In the genomic region with DNA sequence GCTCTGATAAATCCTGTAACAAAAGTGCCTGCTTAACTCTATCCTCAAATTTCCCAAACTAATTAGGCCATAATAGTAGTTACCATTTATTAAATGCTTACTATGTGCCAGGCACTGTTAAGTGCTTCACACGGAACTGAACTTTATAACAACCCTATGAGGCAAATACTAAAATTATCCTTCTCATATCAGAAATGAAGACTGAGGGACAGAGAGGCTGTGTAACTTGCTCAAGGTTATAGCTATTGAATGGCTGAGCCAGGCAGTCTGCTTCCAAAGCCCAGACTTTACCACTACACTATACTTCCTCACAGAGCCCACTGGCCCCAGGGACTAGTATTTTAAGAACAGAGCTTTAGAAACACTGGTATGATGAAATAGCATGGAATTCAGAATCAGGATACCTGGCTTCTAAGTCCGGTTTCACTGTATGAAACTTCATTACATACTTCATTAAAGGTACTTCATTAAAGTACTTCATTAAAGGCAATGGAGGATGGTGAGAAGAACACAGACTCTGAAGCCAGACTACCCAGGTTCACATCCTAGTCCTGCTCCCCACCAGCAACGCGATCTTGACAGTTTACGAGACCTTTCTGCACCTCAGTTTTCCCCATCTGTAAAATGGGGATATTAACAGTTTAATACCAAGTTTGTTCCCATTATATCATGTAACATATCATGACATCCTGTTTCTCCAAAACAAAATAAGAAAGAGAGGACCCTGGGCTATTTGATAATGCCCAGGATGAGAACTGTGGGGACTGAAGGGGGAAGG, we compare ENCODE assay signal across 12 cellular contexts. TPM values are rescaled to one million over a fixed set of nuclear protein-coding genes. Genes with fewer than 3 reads are reported as not detected.
A peak's percentile ranks its signal among the peaks of the same experiment; 100 is the strongest.
DNase-seq lines count a peak whose midpoint lies in the region; ATAC-seq lines count a peak whose summit lies in the region.
"Had no signal": no experiment of that assay in that cellular context is flagged by ENCODE, and none has a peak within 500 bp of the region (broad histone marks: within the 10 kb centered on the region; RNA-seq: fewer than 3 reads in every experiment).

No MANE protein-coding gene starts in this region.

- H3K9me3 ChIP-seq in aorta (ENCODE audit: control insufficient read depth, low read length) = no peaks in the 10 kb centered on the region

- intact Hi-C loops in activated CD4-positive, alpha-beta memory T cell treated with anti-CD3 and anti-CD28 coated beads for 36 hours (cut with micrococcal nuclease) = no loop called here
- intact Hi-C loops in left cardiac atrium (cut with DNase I) (no loop called here), aorta (cut with DNase I) (no loop called here)

- H3K27me3 ChIP-seq in aorta (ENCODE audit: control insufficient read depth in 1 of 2, insufficient read depth in 2 of 2, low read length in 1 of 2) = no peaks in the 10 kb centered on the region

- POLR2A ChIA-PET in activated CD4-positive, alpha-beta memory T cell treated with anti-CD3 and anti-CD28 coated beads for 36 hours (lab: Charles Lee) = interaction anchor here (0.6 to 1.1 kb wide), 2 partner anchors 18 to 322 kb away, joined by 3 to 4 read pairs; no protein-coding TSS in a partner anchor

- WGBS in aorta, 2 donors = 61 to 63% methylated on average over 5 of the region's 5 CpGs

- DNase-seq in activated CD8-positive, alpha-beta memory T cell treated with anti-CD3 and anti-CD28 coated beads, Interleukin-2, amount 10 ng/mL, durations not matched to agents 7 days and 5 days = no peak
- no peak for DNase-seq in activated CD8-positive, alpha-beta memory T cell treated with anti-CD3 and anti-CD28 coated beads, Interleukin-2, amount 50 U/mL, for 48 hours
- DNase-seq in activated CD4-positive, alpha-beta memory T cell treated with anti-CD3 and anti-CD28 coated beads for 36 hours = no peak
- peak; percentile 14 for DNase-seq in left cardiac atrium
- DNase-seq in stimulated activated naive CD8-positive, alpha-beta T cell treated with anti-CD3 and anti-CD28 coated beads, Interleukin-15, amount 100 ng/mL, for 72 hours = no peak
- no peak for DNase-seq in COLO668 (lab: John Stamatoyannopoulos, UW; ENCODE audit: unreplicated experiment)
- no peak for DNase-seq in aorta
- DNase-seq in amniotic stem cell (lab: John Stamatoyannopoulos, UW) = no peak
- DNase-seq: DND-41, NCI-H2081 treated with DMSO at 0.1 percent for 48 hours had no signal

- H3K27ac Mint-ChIP-seq in activated CD8-positive, alpha-beta memory T cell treated with anti-CD3 and anti-CD28 coated beads, Interleukin-2, amount 10 ng/mL, durations not matched to agents 7 days and 5 days = peak overlapping the region; percentile 59
- peak overlapping the region; percentile 88 for H3K27ac Mint-ChIP-seq in activated CD4-positive, alpha-beta memory T cell treated with anti-CD3 and anti-CD28 coated beads for 36 hours
- H3K27ac Mint-ChIP-seq in stimulated activated naive CD8-positive, alpha-beta T cell treated with anti-CD3 and anti-CD28 coated beads, Interleukin-15, amount 100 ng/mL, for 72 hours = peak overlapping the region; percentile 47 to 87

- peaks cover 62% of the 10 kb centered on the region for H3K4me1 Mint-ChIP-seq in activated CD8-positive, alpha-beta memory T cell treated with anti-CD3 and anti-CD28 coated beads, Interleukin-2, amount 10 ng/mL, durations not matched to agents 7 days and 5 days
- peaks cover 84% of the 10 kb centered on the region for H3K4me1 Mint-ChIP-seq in activated CD4-positive, alpha-beta memory T cell treated with anti-CD3 and anti-CD28 coated beads for 36 hours (ENCODE audit: low read depth)
- H3K4me1 Mint-ChIP-seq in stimulated activated naive CD8-positive, alpha-beta T cell treated with anti-CD3 and anti-CD28 coated beads, Interleukin-15, amount 100 ng/mL, for 72 hours = peaks cover 84% of the 10 kb centered on the region

- no peaks in the 10 kb centered on the region for H3K9me3 Mint-ChIP-seq in activated CD8-positive, alpha-beta memory T cell treated with anti-CD3 and anti-CD28 coated beads, Interleukin-2, amount 10 ng/mL, durations not matched to agents 7 days and 5 days (ENCODE audit: low read depth)
- H3K9me3 Mint-ChIP-seq in activated CD4-positive, alpha-beta memory T cell treated with anti-CD3 and anti-CD28 coated beads for 36 hours = no peaks in the 10 kb centered on the region
- no peaks in the 10 kb centered on the region for H3K9me3 Mint-ChIP-seq in stimulated activated naive CD8-positive, alpha-beta T cell treated with anti-CD3 and anti-CD28 coated beads, Interleukin-15, amount 100 ng/mL, for 72 hours

- H3K36me3 Mint-ChIP-seq in activated CD8-positive, alpha-beta memory T cell treated with anti-CD3 and anti-CD28 coated beads, Interleukin-2, amount 10 ng/mL, durations not matched to agents 7 days and 5 days = peaks cover 20% of the 10 kb centered on the region
- peaks cover 8% of the 10 kb centered on the region for H3K36me3 Mint-ChIP-seq in activated CD4-positive, alpha-beta memory T cell treated with anti-CD3 and anti-CD28 coated beads for 36 hours

- CTCF ChIA-PET in activated CD8-positive, alpha-beta memory T cell treated with anti-CD3 and anti-CD28 coated beads, Interleukin-2, amount 10 ng/mL, durations not matched to agents 7 days and 5 days (lab: Charles Lee) = interaction anchor here (0.6 to 2.3 kb wide), 4 partner anchors 18 to 117 kb away, joined by 3 to 7 read pairs (median 5); no protein-coding TSS in a partner anchor
- CTCF ChIA-PET in activated CD4-positive, alpha-beta memory T cell treated with anti-CD3 and anti-CD28 coated beads for 36 hours (lab: Charles Lee) = interaction anchor here (1.5 to 2.2 kb wide), 3 partner anchors 16 to 41 kb away, joined by 3 to 9 read pairs (median 8); no protein-coding TSS in a partner anchor

- no peak for ATAC-seq in activated CD8-positive, alpha-beta memory T cell treated with anti-CD3 and anti-CD28 coated beads, Interleukin-2, amount 10 ng/mL, durations not matched to agents 7 days and 5 days
- ATAC-seq in left cardiac atrium (peak; percentile 44 to 53), aorta (ENCODE audit: low FRiP score) (no peak)
- no peak for ATAC-seq in stimulated activated naive CD8-positive, alpha-beta T cell treated with anti-CD3 and anti-CD28 coated beads, Interleukin-15, amount 100 ng/mL, for 72 hours

- H3K27ac ChIP-seq in aorta (ENCODE audit: low read depth in 1 of 2, low read length in 2 of 2) = no peak overlapping the region
- H3K27ac ChIP-seq: epithelial cell of prostate had no signal

- no peak overlapping the region for H3K4me3 Mint-ChIP-seq in activated CD8-positive, alpha-beta memory T cell treated with anti-CD3 and anti-CD28 coated beads, Interleukin-2, amount 10 ng/mL, durations not matched to agents 7 days and 5 days
- no peak overlapping the region for H3K4me3 Mint-ChIP-seq in activated CD4-positive, alpha-beta memory T cell treated with anti-CD3 and anti-CD28 coated beads for 36 hours
- H3K4me3 Mint-ChIP-seq in stimulated activated naive CD8-positive, alpha-beta T cell treated with anti-CD3 and anti-CD28 coated beads, Interleukin-15, amount 100 ng/mL, for 72 hours = peak overlapping the region in 1 of 2 donors; percentile 66

- H3K27me3 Mint-ChIP-seq in activated CD8-positive, alpha-beta memory T cell treated with anti-CD3 and anti-CD28 coated beads, Interleukin-2, amount 10 ng/mL, durations not matched to agents 7 days and 5 days = no peaks in the 10 kb centered on the region
- H3K27me3 Mint-ChIP-seq in activated CD4-positive, alpha-beta memory T cell treated with anti-CD3 and anti-CD28 coated beads for 36 hours = no peaks in the 10 kb centered on the region
- no peaks in the 10 kb centered on the region for H3K27me3 Mint-ChIP-seq in stimulated activated naive CD8-positive, alpha-beta T cell treated with anti-CD3 and anti-CD28 coated beads, Interleukin-15, amount 100 ng/mL, for 72 hours

- no peak overlapping the region for H3K4me3 ChIP-seq in aorta (ENCODE audit: low read length in 2 of 2)

- H3K4me1 ChIP-seq in aorta (ENCODE audit: control insufficient read depth in 1 of 2, insufficient read depth in 2 of 2, low read length in 2 of 2) = peaks cover 3 to 6% of the 10 kb centered on the region in 2 donors

- no peaks in the 10 kb centered on the region for H3K36me3 ChIP-seq in aorta (ENCODE audit: control insufficient read depth in 1 of 2, insufficient read depth in 2 of 2, low read length in 1 of 2)

RNA-seq across cellular contexts. Expression of gene ANXA11, which starts 19.6 kb away (rescaled TPM):
- total RNA-seq in activated CD8-positive, alpha-beta memory T cell treated with anti-CD3 and anti-CD28 coated beads, Interleukin-2, amount 10 ng/mL, durations not matched to agents 7 days and 5 days = 100 to 1,000 TPM; 251 to 288 TPM
- 100 to 1,000 TPM; 237 to 242 TPM for total RNA-seq in activated CD4-positive, alpha-beta memory T cell treated with anti-CD3 and anti-CD28 coated beads for 36 hours
- total RNA-seq in left cardiac atrium (100 to 1,000 TPM; 327 to 413 TPM), aorta (100 to 1,000 TPM; 227 to 256 TPM)
- 100 to 1,000 TPM in 1 of 2 donors, 10 to 100 TPM in 1; 97.3 to 160 TPM for polyA plus RNA-seq in aorta

RNA-seq across cellular contexts. Expression of gene PLAC9, which starts 53.2 kb away (rescaled TPM):
- total RNA-seq in activated CD8-positive, alpha-beta memory T cell treated with anti-CD3 and anti-CD28 coated beads, Interleukin-2, amount 10 ng/mL, durations not matched to agents 7 days and 5 days = not detected
- total RNA-seq in activated CD4-positive, alpha-beta memory T cell treated with anti-CD3 and anti-CD28 coated beads for 36 hours = not detected
- total RNA-seq in left cardiac atrium (10 to 100 TPM; 60.9 to 97.9 TPM), aorta (100 to 1,000 TPM in 1 of 2 donors, 10 to 100 TPM in 1; 37.7 to 113 TPM)
- polyA plus RNA-seq in aorta = 100 to 1,000 TPM in 1 of 2 donors, 10 to 100 TPM in 1; 72.6 to 166 TPM
- total RNA-seq: bronchial epithelial cell had no signal

Comparison
In these comparisons a context has a peak if more than half of its experiments do, and no peak if none do; other contexts are left out.
1. ATAC-seq: peak in left cardiac atrium (2 of 2); none in activated CD8-positive, alpha-beta memory T cell treated with anti-CD3 and anti-CD28 coated beads, Interleukin-2, amount 10 ng/mL, durations not matched to agents 7 days and 5 days (single experiment), stimulated activated naive CD8-positive, alpha-beta T cell treated with anti-CD3 and anti-CD28 coated beads, Interleukin-15, amount 100 ng/mL, for 72 hours (single experiment) and aorta (single experiment).
2. RNA of gene PLAC9, which starts 53.2 kb away (total RNA-seq): 37.7 to 113 TPM in aorta and 60.9 to 97.9 TPM in left cardiac atrium; not detected in activated CD4-positive, alpha-beta memory T cell treated with anti-CD3 and anti-CD28 coated beads for 36 hours and not detected in activated CD8-positive, alpha-beta memory T cell treated with anti-CD3 and anti-CD28 coated beads, Interleukin-2, amount 10 ng/mL, durations not matched to agents 7 days and 5 days; every median in the first group is over 10 times any median in the second.
3. Peak in every context shown above with its lines, with median percentiles within 50 percentile points of each other: H3K27ac Mint-ChIP-seq.